ENCODE assay signal across 8 cellular contexts in the genomic region with DNA sequence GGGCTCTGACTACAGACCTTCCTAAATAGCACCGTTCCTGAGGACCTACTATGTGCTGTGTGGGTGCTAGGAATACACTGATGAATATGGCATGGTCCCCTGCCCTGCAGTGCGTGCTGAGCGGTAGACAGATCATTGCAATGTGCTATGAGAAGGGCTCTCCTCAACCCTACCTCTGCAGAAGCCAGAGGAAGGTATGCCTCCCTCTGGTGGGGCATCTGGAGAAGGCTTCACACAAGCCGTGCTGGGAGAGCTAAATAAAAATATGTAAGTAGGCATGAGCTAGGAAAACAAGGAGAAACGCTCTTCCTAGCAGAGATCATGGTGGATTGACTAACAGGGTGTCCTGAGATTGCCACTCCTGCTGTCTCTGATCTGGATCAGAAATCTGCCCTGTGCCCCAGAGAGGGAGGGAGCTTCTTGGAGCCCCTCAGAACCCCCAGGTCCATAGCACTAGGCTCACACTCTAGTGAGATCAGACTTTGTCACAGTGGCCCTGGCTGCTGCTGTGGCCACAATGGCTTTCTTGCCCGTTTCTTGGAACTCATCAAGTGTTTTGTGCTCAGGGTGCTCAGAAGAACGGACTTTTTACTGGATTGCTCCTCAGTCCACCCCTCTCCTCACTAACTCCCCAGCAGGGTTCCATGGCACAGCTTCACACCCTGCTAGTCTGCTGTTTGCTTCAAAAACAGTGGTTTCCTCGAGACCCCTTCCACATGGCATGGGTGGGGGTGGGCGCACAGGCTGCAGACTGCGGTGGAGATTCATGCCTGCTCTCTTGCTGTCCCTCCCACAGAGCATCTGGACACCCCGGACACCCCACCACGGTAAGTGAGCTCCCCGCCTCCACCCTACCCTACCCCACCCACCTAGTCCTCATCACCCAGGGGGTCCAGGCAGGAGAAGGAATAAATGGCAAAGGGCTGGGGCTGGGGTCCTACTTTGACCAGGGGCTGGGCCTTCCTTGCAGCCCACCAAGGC. TPM values are rescaled to one million over a fixed set of nuclear protein-coding genes. Genes with fewer than 3 reads are reported as not detected.
DNase-seq lines count a peak whose midpoint lies in the region; ATAC-seq and TF ChIP-seq lines count a peak whose summit lies in the region.

No MANE protein-coding gene starts in this region.

- no peaks in the 10 kb centered on the region for H3K79me2 ChIP-seq in hepatocyte

- 76% methylated on average over 13 of the region's 13 CpGs for WGBS in hepatocyte (ENCODE audit: low lambda C conversion rate, missing lambda C conversion rate)
- WGBS in suprapubic skin, result 60% methylated on average over 13 of the region's 13 CpGs

- TF ChIP-seq EP300 in suprapubic skin (IDR thresholded peaks at IDR 0.05), result no peak

- H2AFZ ChIP-seq in hepatocyte, result no peak overlapping the region

- H3K4me3 ChIP-seq in AG10803 (ENCODE audit: low read length), result no peak overlapping the region
- no peak overlapping the region for H3K4me3 ChIP-seq in hepatocyte
- H3K4me3 ChIP-seq in suprapubic skin, result no peak overlapping the region

- ATAC-seq in activated naive CD8-positive, alpha-beta T cell treated with anti-CD3 and anti-CD28 coated beads, Interleukin-2, amount 50 U/mL, for 24 hours, result peak; percentile 58

- H3K4me1 ChIP-seq in hepatocyte (ENCODE audit: insufficient read depth) (peaks cover 20% of the 10 kb centered on the region), suprapubic skin (peaks cover 25% of the 10 kb centered on the region)

- H3K9me3 Mint-ChIP-seq in activated naive CD8-positive, alpha-beta T cell treated with anti-CD3 and anti-CD28 coated beads, Interleukin-2, amount 50 U/mL, for 24 hours, result no peaks in the 10 kb centered on the region

- H3K36me3 Mint-ChIP-seq in activated naive CD8-positive, alpha-beta T cell treated with anti-CD3 and anti-CD28 coated beads, Interleukin-2, amount 50 U/mL, for 24 hours (ENCODE audit: low read depth), result no peaks in the 10 kb centered on the region

- no peak overlapping the region for H3K4me2 ChIP-seq in hepatocyte

- peaks cover 36% of the 10 kb centered on the region for H3K27me3 Mint-ChIP-seq in activated naive CD8-positive, alpha-beta T cell treated with anti-CD3 and anti-CD28 coated beads, Interleukin-2, amount 50 U/mL, for 24 hours

- H3K27me3 ChIP-seq in hepatocyte (peaks cover 10% of the 10 kb centered on the region), suprapubic skin (peaks cover 27% of the 10 kb centered on the region)

- H3K9me2 ChIP-seq in hepatocyte (replicated peaks; ENCODE audit: insufficient read depth), result no peaks in the 10 kb centered on the region

- H3K27ac Mint-ChIP-seq in activated naive CD8-positive, alpha-beta T cell treated with anti-CD3 and anti-CD28 coated beads, Interleukin-2, amount 50 U/mL, for 24 hours, result no peak overlapping the region

- H3K9me3 ChIP-seq in hepatocyte (ENCODE audit: low read depth) (no peaks in the 10 kb centered on the region), suprapubic skin (no peaks in the 10 kb centered on the region)

- peak; percentile 90 for TF ChIP-seq CTCF in AG10803 (conservative IDR thresholded peaks at IDR 0.05; ENCODE audit: low read length)
- peak; percentile 52 for TF ChIP-seq CTCF in GM12872 (IDR thresholded peaks at IDR 0.05; ENCODE audit: insufficient read depth, low read depth, low read length)
- TF ChIP-seq CTCF in hepatocyte (IDR thresholded peaks at IDR 0.05; ENCODE audit: poor library complexity), result peak; percentile 46
- peak in 1 of 2 donors; percentile 50 for TF ChIP-seq CTCF in suprapubic skin (IDR thresholded peaks at IDR 0.05)

- no peak for TF ChIP-seq POLR2A in suprapubic skin (IDR thresholded peaks at IDR 0.05)

- peak; percentile 80 for DNase-seq in AG10803 (ENCODE audit: low read depth)
- peak; percentile 64 for DNase-seq in NCI-H1092 treated with DMSO at 0.1 percent for 48 hours (lab: John Stamatoyannopoulos, UW)
- no peak for DNase-seq in activated naive CD8-positive, alpha-beta T cell treated with anti-CD3 and anti-CD28 coated beads, Interleukin-2, amount 50 U/mL, for 24 hours
- peak; percentile 67 for DNase-seq in hepatocyte (ENCODE audit: low spot score)
- peak; percentile 59 for DNase-seq in stromal cell of bone marrow (ENCODE audit: low read depth)
- no peak for DNase-seq in HuH-7.5 (ENCODE audit: low spot score)
- no peak for DNase-seq in suprapubic skin (ENCODE audit: low spot score in 2 of 2)

- H4K20me1 ChIP-seq in hepatocyte (ENCODE audit: insufficient read depth, poor library complexity, severe bottlenecking), result no peaks in the 10 kb centered on the region

- H3K4me1 Mint-ChIP-seq in activated naive CD8-positive, alpha-beta T cell treated with anti-CD3 and anti-CD28 coated beads, Interleukin-2, amount 50 U/mL, for 24 hours, result peaks cover 10% of the 10 kb centered on the region

- H3K36me3 ChIP-seq in hepatocyte (replicated peaks; ENCODE audit: insufficient read depth, low read depth), result no peaks in the 10 kb centered on the region
- no peaks in the 10 kb centered on the region for H3K36me3 ChIP-seq in suprapubic skin

- H3K4me3 Mint-ChIP-seq in activated naive CD8-positive, alpha-beta T cell treated with anti-CD3 and anti-CD28 coated beads, Interleukin-2, amount 50 U/mL, for 24 hours, result no peak overlapping the region

- H3K27ac ChIP-seq in hepatocyte, result no peak overlapping the region
- H3K27ac ChIP-seq in suprapubic skin, result no peak overlapping the region

RNA-seq across cellular contexts. Expression of a gene that starts 14.2 kb away (rescaled TPM):
- 0.24 and 0.30 TPM in 2 replicates for total RNA-seq in hepatocyte
- polyA plus RNA-seq in hepatocyte, result 1.3 and 1.5 TPM in 2 replicates
- total RNA-seq in suprapubic skin, result 1 to 10 TPM in 1 of 4 donors, under 1 TPM in 2, not detected in 1; 0.57 to 3.4 (median 0.98) TPM

Comparison
In these comparisons a context has a peak if more than half of its experiments do, and no peak if none do; other contexts are left out.
1. DNase-seq: peak in AG10803 (single experiment), NCI-H1092 treated with DMSO at 0.1 percent for 48 hours (single experiment), hepatocyte (single experiment) and stromal cell of bone marrow (single experiment); none in activated naive CD8-positive, alpha-beta T cell treated with anti-CD3 and anti-CD28 coated beads, Interleukin-2, amount 50 U/mL, for 24 hours (single experiment), HuH-7.5 (single experiment) and suprapubic skin (0 of 2).